In the genomic region with DNA sequence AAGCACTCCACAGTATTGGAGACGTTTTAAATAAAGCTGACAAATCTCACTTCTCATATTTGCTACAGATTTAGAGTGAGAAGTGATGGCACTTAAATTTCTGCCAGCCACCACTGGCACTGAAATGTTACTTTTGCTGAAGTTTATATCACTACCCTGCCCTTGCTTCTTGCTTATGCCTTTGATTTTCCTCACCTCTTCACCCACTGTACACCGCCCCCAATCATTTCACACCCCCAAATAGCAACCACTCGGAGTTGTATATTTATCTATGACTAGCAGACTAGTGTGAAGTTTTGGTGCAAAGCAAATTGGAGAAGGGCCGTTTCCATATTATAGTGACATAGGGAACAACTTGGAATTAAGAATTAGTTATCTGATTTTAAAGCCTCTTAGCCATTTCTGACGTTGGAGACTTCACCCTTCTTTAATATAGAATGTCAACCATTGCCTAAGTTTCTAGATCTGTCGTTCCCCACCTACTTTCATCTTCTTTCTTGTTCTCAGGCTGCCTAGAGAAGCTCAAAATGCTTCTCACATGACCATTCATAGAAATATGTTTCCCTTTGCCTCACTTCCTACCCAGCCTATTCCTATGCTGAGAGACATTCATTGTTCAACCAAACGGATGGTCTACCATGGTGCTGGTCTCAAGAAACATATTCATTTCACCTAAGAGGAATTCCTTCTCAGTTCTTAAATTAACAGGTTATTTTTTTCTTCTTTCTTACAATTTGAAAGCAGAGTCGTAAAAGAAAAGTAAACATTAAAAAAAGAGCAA, we compare ENCODE assay signal across 20 cellular contexts.
"Had no signal": no experiment of that assay in that cellular context is flagged by ENCODE, and none has a peak within 500 bp of the region (broad histone marks: within the 10 kb centered on the region; RNA-seq: fewer than 3 reads in every experiment).

No MANE protein-coding gene starts in this region.

- FAIRE-seq: kidney, pancreas, small intestine had no signal

- H3K27ac ChIP-seq: left lung, pancreas, thoracic aorta, vagina, WERI-Rb-1 had no signal

- H3K36me3 ChIP-seq: left lung, pancreas, thoracic aorta, vagina, WERI-Rb-1 had no signal

- H3K4me1 ChIP-seq: left lung, pancreas, vagina had no signal

- H3K4me3 ChIP-seq: left lung, pancreas, thoracic aorta, vagina had no signal

- DNase-seq: activated CD4-positive, alpha-beta T cell treated with anti-CD3 and anti-CD28 coated beads, Interleukin-2, amount 10 ng/mL, durations not matched to agents 7 days and 5 days; activated CD4-positive, CD25-positive, alpha-beta regulatory T cell treated with anti-CD3 and anti-CD28 coated beads, Interleukin-2, amount 50 U/mL, for 72 hours; activated T-cell treated with anti-CD3 and anti-CD28 coated beads, Interleukin-2, amount 50 U/mL, for 24 hours; aorta; caudate nucleus; dermis blood vessel endothelial cell; effector CD8-positive, alpha-beta T cell; foreskin keratinocyte; kidney; left lung; pancreas; small intestine; WERI-Rb-1 had no signal

- H3K9me3 ChIP-seq: left lung, pancreas, thoracic aorta, vagina had no signal

- H3K27me3 ChIP-seq: foreskin keratinocyte, left lung, pancreas, vagina had no signal

- ATAC-seq: activated naive CD4-positive, alpha-beta T cell treated with anti-CD3 and anti-CD28 coated beads, Interleukin-2, amount 50 U/mL, for 72 hours; activated T-helper 17 cell treated with anti-CD3 and anti-CD28 coated beads, Interleukin-2, amount 50 U/mL, for 72 hours; left lung; natural killer cell treated with Interleukin-12 subunit alpha and Interleukin-12 subunit beta and Interleukin-15 and Interleukin-18, amount 100 ng/mL, for 72 hours; pancreas; sciatic nerve; stimulated activated memory B cell treated with anti-CD40 and anti-IgM and Interleukin-4, amounts not matched to agents 10 μg/mL and 1 μg/mL and 100 μg/mL, for 72 hours had no signal
